Comparison of ENCODE assay signal across 17 cellular contexts in genomic region chrX:129679856-129680255, GRCh38. TPM values are rescaled to one million over a fixed set of nuclear protein-coding genes. Genes with fewer than 3 reads are reported as not detected.
DNase-seq lines count a peak whose midpoint lies in the region; ATAC-seq and TF ChIP-seq lines count a peak whose summit lies in the region.
"Had no signal": no experiment of that assay in that cellular context is flagged by ENCODE, and none has a peak within 500 bp of the region (broad histone marks: within the 10 kb centered on the region; RNA-seq: fewer than 3 reads in every experiment).

No MANE protein-coding gene starts in this region.

- DNase-seq in NCI-H2196 (lab: John Stamatoyannopoulos, UW; ENCODE audit: unreplicated experiment) (peak; percentile 3), NCI-H2196 treated with DMSO at 0.1 percent for 48 hours (lab: John Stamatoyannopoulos, UW; ENCODE audit: unreplicated experiment) (no peak), NCI-H1105 treated with DMSO at 0.1 percent for 48 hours (lab: John Stamatoyannopoulos, UW) (peak; percentile 63), SHP77 (lab: John Stamatoyannopoulos, UW) (peak; percentile 40 to 48), osteocyte (ENCODE audit: extremely low spot score, unreplicated experiment) (peak; percentile 23), epidermal melanocyte (ENCODE audit: insufficient read length, low spot score) (no peak)
- DNase-seq: activated CD4-positive, alpha-beta T cell treated with anti-CD3 and anti-CD28 coated beads, Interleukin-2, amount 10 ng/mL, durations not matched to agents 24 days and 14 days; activated naive CD8-positive, alpha-beta T cell treated with anti-CD3 and anti-CD28 coated beads, Interleukin-2, amount 10 ng/mL, durations not matched to agents 7 days and 5 days; CD8-positive, alpha-beta memory T cell; left ventricle myocardium superior; NCI-H1694 treated with DMSO at 0.1 percent for 48 hours; SIG-M5; T1000 had no signal

- no peak overlapping the region for H3K4me3 Mint-ChIP-seq in osteocyte (ENCODE audit: unreplicated experiment)
- H3K4me3 Mint-ChIP-seq: activated CD4-positive, alpha-beta T cell treated with anti-CD3 and anti-CD28 coated beads, Interleukin-2, amount 10 ng/mL, durations not matched to agents 24 days and 14 days; activated naive CD8-positive, alpha-beta T cell treated with anti-CD3 and anti-CD28 coated beads, Interleukin-2, amount 10 ng/mL, durations not matched to agents 7 days and 5 days had no signal

- TF ChIP-seq CTCF in osteocyte (IDR thresholded peaks at IDR 0.05): no peak

- no peak for ATAC-seq in HG03457 (IDR thresholded peaks at IDR 0.05; ENCODE audit: unreplicated experiment)
- ATAC-seq in GM21529 (IDR thresholded peaks at IDR 0.05; ENCODE audit: unreplicated experiment): no peak
- ATAC-seq: K562, left ventricle myocardium superior had no signal

- peaks cover 8% of the 10 kb centered on the region for H3K4me1 Mint-ChIP-seq in osteocyte (ENCODE audit: unreplicated experiment)

- H3K9me3 Mint-ChIP-seq in osteocyte (ENCODE audit: unreplicated experiment): no peaks in the 10 kb centered on the region
- H3K9me3 Mint-ChIP-seq: activated CD4-positive, alpha-beta T cell treated with anti-CD3 and anti-CD28 coated beads, Interleukin-2, amount 10 ng/mL, durations not matched to agents 24 days and 14 days; activated naive CD8-positive, alpha-beta T cell treated with anti-CD3 and anti-CD28 coated beads, Interleukin-2, amount 10 ng/mL, durations not matched to agents 7 days and 5 days; CD8-positive, alpha-beta memory T cell had no signal

- no peak overlapping the region for H3K27ac Mint-ChIP-seq in osteocyte (ENCODE audit: unreplicated experiment)
- H3K27ac Mint-ChIP-seq: activated CD4-positive, alpha-beta T cell treated with anti-CD3 and anti-CD28 coated beads, Interleukin-2, amount 10 ng/mL, durations not matched to agents 24 days and 14 days; activated naive CD8-positive, alpha-beta T cell treated with anti-CD3 and anti-CD28 coated beads, Interleukin-2, amount 10 ng/mL, durations not matched to agents 7 days and 5 days had no signal

- H3K36me3 Mint-ChIP-seq in osteocyte (ENCODE audit: unreplicated experiment): no peaks in the 10 kb centered on the region
- H3K36me3 Mint-ChIP-seq: activated naive CD8-positive, alpha-beta T cell treated with anti-CD3 and anti-CD28 coated beads, Interleukin-2, amount 10 ng/mL, durations not matched to agents 7 days and 5 days; CD8-positive, alpha-beta memory T cell had no signal

- peaks cover 4% of the 10 kb centered on the region for H3K27me3 Mint-ChIP-seq in osteocyte (ENCODE audit: unreplicated experiment)

RNA-seq across cellular contexts. Expression of gene APLN, which starts 25.1 kb away (rescaled TPM):
- total RNA-seq in osteocyte: 0.38 and 0.39 TPM in 2 replicates
- total RNA-seq: K562 had no signal

RNA-seq across cellular contexts. Expression of gene XPNPEP2, which starts 58.9 kb away (rescaled TPM):
- total RNA-seq in osteocyte: 0.27 and 0.39 TPM in 2 replicates
- total RNA-seq: cardiac muscle cell had no signal

Comparison
In these comparisons a context has a peak if more than half of its experiments do, and no peak if none do; other contexts are left out.
1. DNase-seq: peak in NCI-H2196 (single experiment), NCI-H1105 treated with DMSO at 0.1 percent for 48 hours (single experiment), SHP77 (2 of 2) and osteocyte (single experiment); none in NCI-H2196 treated with DMSO at 0.1 percent for 48 hours (single experiment) and epidermal melanocyte (single experiment).